Comparison of ENCODE assay signal across 26 cellular contexts in genomic region chr3:158617982-158618875, GRCh38. TPM values are rescaled to one million over a fixed set of nuclear protein-coding genes. Genes with fewer than 3 reads are reported as not detected.
"Had no signal": no experiment of that assay in that cellular context is flagged by ENCODE, and none has a peak within 500 bp of the region (broad histone marks: within the 10 kb centered on the region; RNA-seq: fewer than 3 reads in every experiment).

No MANE protein-coding gene starts in this region.

- FAIRE-seq: islet of Langerhans, small intestine had no signal

- H3K27me3 ChIP-seq: gastrocnemius medialis, upper lobe of left lung had no signal

- H3K9me3 ChIP-seq: gastrocnemius medialis had no signal

- H3K4me3 ChIP-seq: gastrocnemius medialis, upper lobe of left lung had no signal

- DNase-seq: activated B cell treated with CpG ODN at 0.5 μM for 24 hours; activated CD4-positive, alpha-beta T cell treated with anti-CD3 and anti-CD28 coated beads for 36 hours; activated CD4-positive, alpha-beta T cell treated with anti-CD3 and anti-CD28 coated beads, Interleukin-2, amount 50 U/mL, for 4 hours; activated CD8-positive, alpha-beta memory T cell treated with anti-CD3 and anti-CD28 coated beads for 24 hours; activated CD8-positive, alpha-beta memory T cell treated with anti-CD3 and anti-CD28 coated beads, Interleukin-2, amount 50 U/mL, for 4 hours; activated T-cell treated with anti-CD3 and anti-CD28 coated beads, Interleukin-2, amount 50 U/mL, for 24 hours; aorta; caudate nucleus; dermis blood vessel endothelial cell; effector CD8-positive, alpha-beta T cell; gastrocnemius medialis; head of caudate nucleus; left cardiac atrium; nucleus accumbens; posterior cingulate gyrus; small intestine; stimulated activated CD8-positive, alpha-beta memory T cell treated with anti-CD3 and anti-CD28 coated beads, Interleukin-4, amount 100 ng/mL, for 48 hours; stimulated activated naive CD4-positive, alpha-beta T cell; T1000; upper lobe of left lung had no signal

- ATAC-seq: activated CD4-positive, alpha-beta T cell treated with anti-CD3 and anti-CD28 coated beads for 36 hours; activated naive CD4-positive, alpha-beta T cell treated with anti-CD3 and anti-CD28 coated beads, Interleukin-2, amount 50 U/mL, for 72 hours; activated T-helper 17 cell treated with anti-CD3 and anti-CD28 coated beads, Interleukin-2, amount 50 U/mL, for 72 hours; esophagus mucosa; gastrocnemius medialis; left cardiac atrium; sciatic nerve had no signal

- H3K4me1 ChIP-seq: gastrocnemius medialis, upper lobe of left lung had no signal

- H3K27ac ChIP-seq: gastrocnemius medialis, upper lobe of left lung had no signal

- H3K36me3 ChIP-seq: gastrocnemius medialis, upper lobe of left lung had no signal

RNA-seq across cellular contexts. Expression of gene MLF1, which starts 47.2 kb away (rescaled TPM):
- total RNA-seq: activated B cell treated with CpG ODN at 0.5 μM for 24 hours had no signal

RNA-seq across cellular contexts. Expression of gene LXN, which starts 54.2 kb away (rescaled TPM):
- total RNA-seq: myocyte had no signal
